ENCODE assay signal across 30 cellular contexts in genomic region chr9:98201749-98202148, GRCh38.
"Had no signal": no experiment of that assay in that cellular context is flagged by ENCODE, and none has a peak within 500 bp of the region (broad histone marks: within the 10 kb centered on the region; RNA-seq: fewer than 3 reads in every experiment).

No MANE protein-coding gene starts in this region.

- H3K36me3 ChIP-seq: ovary, transverse colon had no signal

- H3K9me3 Mint-ChIP-seq: naive thymus-derived CD8-positive, alpha-beta T cell; nephron; neural crest cell; stimulated activated naive B cell treated with anti-CD40 and anti-IgM and Interleukin-4, amounts not matched to agents 10 μg/mL and 1 μg/mL and 100 μg/mL, for 72 hours had no signal

- H3K27ac ChIP-seq: left lung, lower lobe of right lung, neutrophil, ovary, sigmoid colon, spleen, stomach, testis, thyroid gland, transverse colon, upper lobe of left lung had no signal

- H3K27me3 ChIP-seq: left lung, neutrophil, ovary, sigmoid colon, spleen, stomach, testis, thyroid gland, transverse colon, upper lobe of left lung had no signal

- DNase-seq: head of caudate nucleus; hippocampal formation; kidney; left lung; lower lobe of right lung; mammary epithelial cell; mesenchymal stem cell; naive thymus-derived CD8-positive, alpha-beta T cell; occipital lobe; ovary; retina; right cardiac atrium; sigmoid colon; small intestine; spleen; stimulated activated CD4-positive, alpha-beta T cell treated with anti-CD3 and anti-CD28 coated beads, Interleukin-4, amount 100 ng/mL, for 24 hours; stimulated activated CD8-positive, alpha-beta memory T cell treated with anti-CD3 and anti-CD28 coated beads, Interleukin-4, amount 100 ng/mL, for 48 hours; stimulated activated naive B cell treated with anti-CD40 and anti-IgM and Interleukin-4, amounts not matched to agents 10 μg/mL and 1 μg/mL and 100 μg/mL, for 72 hours; stimulated activated naive CD8-positive, alpha-beta T cell treated with anti-CD3 and anti-CD28 coated beads, Interleukin-15, Interleukin-2, amounts not matched to agents 100 U/mL and 50 U/mL, for 24 hours; stomach; testis; thyroid gland; transverse colon had no signal

- ATAC-seq: left lung; lower lobe of right lung; naive thymus-derived CD8-positive, alpha-beta T cell; stimulated activated naive CD8-positive, alpha-beta T cell treated with anti-CD3 and anti-CD28 coated beads, Interleukin-15, Interleukin-2, amounts not matched to agents 100 U/mL and 50 U/mL, for 24 hours had no signal

- H3K4me3 ChIP-seq: left lung, lower lobe of right lung, ovary, sigmoid colon, spleen, stomach, testis, thyroid gland, transverse colon, upper lobe of left lung had no signal

- H3K27me3 Mint-ChIP-seq: naive thymus-derived CD8-positive, alpha-beta T cell; progenitor cell of endocrine pancreas; stimulated activated naive B cell treated with anti-CD40 and anti-IgM and Interleukin-4, amounts not matched to agents 10 μg/mL and 1 μg/mL and 100 μg/mL, for 72 hours had no signal

- H3K4me3 Mint-ChIP-seq: naive thymus-derived CD8-positive, alpha-beta T cell; nephron; neural crest cell; stimulated activated naive B cell treated with anti-CD40 and anti-IgM and Interleukin-4, amounts not matched to agents 10 μg/mL and 1 μg/mL and 100 μg/mL, for 72 hours had no signal

- FAIRE-seq: islet of Langerhans, kidney, small intestine, urothelium cell line had no signal

- H3K9me3 ChIP-seq: left lung, lower lobe of right lung, neutrophil, ovary, sigmoid colon, spleen, stomach, testis, thyroid gland, transverse colon, upper lobe of left lung had no signal

- H3K27ac Mint-ChIP-seq: nephron, progenitor cell of endocrine pancreas had no signal
